1 cellular context compared by ENCODE assay signal in genomic region chr5:180636403-180637075, GRCh38.
TF ChIP-seq lines count a peak whose summit lies in the region.

No MANE protein-coding gene starts in this region.

TF ChIP-seq in IMR-90, 13 proteins besides CTCF, POLR2A, EP300 and RAD21 (continued from another document):
- no peak for TF ChIP-seq USF2 (IDR thresholded peaks at IDR 0.05; ENCODE audit: low read depth, low read length)
